Comparison of ENCODE assay signal across 14 cellular contexts in the genomic region with DNA sequence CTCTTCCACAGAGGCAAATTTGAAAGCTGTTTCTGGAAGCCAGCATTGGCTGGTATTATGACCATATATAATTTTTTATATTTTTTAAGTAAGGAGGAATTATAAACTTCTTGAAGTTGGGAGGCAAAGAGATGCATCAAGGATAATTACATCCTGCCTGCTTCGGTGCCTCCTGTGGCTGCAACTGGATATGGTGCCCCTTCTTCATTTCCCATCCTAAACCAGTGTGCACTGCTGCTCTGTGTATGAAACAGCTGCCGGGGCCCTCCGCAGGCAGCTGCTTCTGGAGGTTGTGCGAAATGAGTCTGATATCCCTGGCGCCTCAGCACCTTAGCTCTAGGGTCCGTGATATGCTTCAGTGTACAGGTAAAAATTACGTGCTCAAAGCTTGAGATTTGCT.
A peak's percentile ranks its signal among the peaks of the same experiment; 100 is the strongest.
DNase-seq lines count a peak whose midpoint lies in the region; ATAC-seq and TF ChIP-seq lines count a peak whose summit lies in the region.
"Had no signal": no experiment of that assay in that cellular context is flagged by ENCODE, and none has a peak within 500 bp of the region (broad histone marks: within the 10 kb centered on the region; RNA-seq: fewer than 3 reads in every experiment).

No MANE protein-coding gene starts in this region.

- H3K36me3 ChIP-seq in H7 (replicated peaks; ENCODE audit: control insufficient read depth, insufficient read depth, low read length) (no peaks in the 10 kb centered on the region), SJCRH30 (no peaks in the 10 kb centered on the region), hepatocyte (replicated peaks; ENCODE audit: insufficient read depth, low read depth) (no peaks in the 10 kb centered on the region), PC-3 (ENCODE audit: low read depth, low read length) (no peaks in the 10 kb centered on the region)
- H3K36me3 ChIP-seq: BLaER1 treated with 17β-estradiol and CSF1 and Interleukin-3, amounts not matched to agents 10 nM and 100 nM; upper lobe of right lung had no signal

- POLR2A ChIA-PET in PC-3 (lab: Charles Lee; ENCODE audit: unreplicated experiment): no interaction called here

- H2AFZ ChIP-seq in hepatocyte (no peak overlapping the region), PC-3 (ENCODE audit: low read length) (no peak overlapping the region)

- peak; percentile 19 for TF ChIP-seq CTCF in hepatocyte (IDR thresholded peaks at IDR 0.05; ENCODE audit: poor library complexity)
- TF ChIP-seq CTCF in PC-3 (conservative IDR thresholded peaks at IDR 0.05; ENCODE audit: low read depth, low read length): no peak; the same call in 1 of the 2 replicates

- in situ Hi-C loops in ACHN (cut with HindIII; ENCODE audit: low pct_ligation_motif_present, low pct_unique_long_range_greater_than_20kb, low sequenced_read_pairs): no loop called here

- no peak overlapping the region for H3K4me2 ChIP-seq in hepatocyte
- H3K4me2 ChIP-seq in PC-3 (ENCODE audit: low read length): no peak overlapping the region
- H3K4me2 ChIP-seq: BLaER1 treated with 17β-estradiol and CSF1 and Interleukin-3, amounts not matched to agents 10 nM and 100 nM had no signal

- H3K4me3 ChIP-seq in H7 (ENCODE audit: insufficient read depth, low read depth, low read length) (no peak overlapping the region), SJCRH30 (no peak overlapping the region), hepatocyte (no peak overlapping the region), PC-3 (ENCODE audit: low read length) (no peak overlapping the region)
- H3K4me3 ChIP-seq: BLaER1 treated with 17β-estradiol and CSF1 and Interleukin-3, amounts not matched to agents 10 nM and 100 nM; upper lobe of right lung had no signal

- H3K9ac ChIP-seq in PC-3 (ENCODE audit: low read length): no peak overlapping the region
- H3K9ac ChIP-seq: BLaER1 treated with 17β-estradiol and CSF1 and Interleukin-3, amounts not matched to agents 10 nM and 100 nM had no signal

- H3K27ac ChIP-seq in SJCRH30 (peak overlapping the region; percentile 60), hepatocyte (no peak overlapping the region), PC-3 (ENCODE audit: low read length) (no peak overlapping the region)
- H3K27ac ChIP-seq: BLaER1 treated with 17β-estradiol and CSF1 and Interleukin-3, amounts not matched to agents 10 nM and 100 nM; upper lobe of right lung had no signal

- H4K20me1 ChIP-seq in hepatocyte (ENCODE audit: insufficient read depth, poor library complexity, severe bottlenecking) (no peaks in the 10 kb centered on the region), PC-3 (ENCODE audit: low read length) (no peaks in the 10 kb centered on the region)
- H4K20me1 ChIP-seq: BLaER1 treated with 17β-estradiol and CSF1 and Interleukin-3, amounts not matched to agents 10 nM and 100 nM had no signal

- H3K9me3 ChIP-seq in SJCRH30 (replicated peaks) (no peaks in the 10 kb centered on the region), hepatocyte (ENCODE audit: low read depth) (no peaks in the 10 kb centered on the region), PC-3 (ENCODE audit: low read length) (no peaks in the 10 kb centered on the region)
- H3K9me3 ChIP-seq: upper lobe of right lung had no signal

- no TSS peak for BruUV-seq in PC-3 (replicated peaks; lab: Mats Ljungman, UMichigan)

- H3K9me2 ChIP-seq in hepatocyte (replicated peaks; ENCODE audit: insufficient read depth) (no peaks in the 10 kb centered on the region), PC-3 (replicated peaks; ENCODE audit: low read length) (no peaks in the 10 kb centered on the region)

- intact Hi-C loops in PC-3 (cut with micrococcal nuclease): no loop called here

- H3K4me1 ChIP-seq in SJCRH30 (peaks cover 22% of the 10 kb centered on the region), hepatocyte (ENCODE audit: insufficient read depth) (peaks cover 4% of the 10 kb centered on the region), PC-3 (ENCODE audit: insufficient read depth, low read length) (no peaks in the 10 kb centered on the region)
- H3K4me1 ChIP-seq: upper lobe of right lung had no signal

- DNase-seq in ACHN (peak; percentile 33), H7 (peak; percentile 28), SJCRH30 (peak; percentile 79 to 89), hepatocyte (ENCODE audit: low spot score) (no peak), PC-3 (no peak), NCI-H2107 treated with DMSO at 0.1 percent for 48 hours (lab: John Stamatoyannopoulos, UW; ENCODE audit: unreplicated experiment) (no peak)
- DNase-seq: activated CD4-positive, CD25-positive, alpha-beta regulatory T cell; activated T-cell treated with anti-CD3 and anti-CD28 coated beads, Interleukin-2, amount 50 U/mL, for 72 hours; aorta; SIG-M5; upper lobe of right lung had no signal

- ATAC-seq in PC-3 (no peak), HG03097 (IDR thresholded peaks at IDR 0.05; ENCODE audit: low FRiP score, unreplicated experiment) (no peak), GM18867 (IDR thresholded peaks at IDR 0.05; ENCODE audit: unreplicated experiment) (no peak)
- ATAC-seq: activated T-cell treated with anti-CD3 and anti-CD28 coated beads, Interleukin-2, amount 50 U/mL, for 72 hours; upper lobe of right lung had no signal

- CTCF ChIA-PET in PC-3 (lab: Charles Lee): no interaction called here

- 54% methylated on average over 7 of the region's 7 CpGs for WGBS in hepatocyte (ENCODE audit: low lambda C conversion rate, missing lambda C conversion rate)

- H3K27me3 ChIP-seq in H7 (ENCODE audit: control insufficient read depth, insufficient read depth, low read length) (no peaks in the 10 kb centered on the region), SJCRH30 (no peaks in the 10 kb centered on the region), hepatocyte (no peaks in the 10 kb centered on the region), PC-3 (ENCODE audit: low read length) (no peaks in the 10 kb centered on the region)
- H3K27me3 ChIP-seq: upper lobe of right lung had no signal

- no peaks in the 10 kb centered on the region for H3F3A ChIP-seq in PC-3 (ENCODE audit: low read length, unreplicated experiment)

- H3K79me2 ChIP-seq in hepatocyte (no peaks in the 10 kb centered on the region), PC-3 (ENCODE audit: low read length) (no peaks in the 10 kb centered on the region)

Comparison
In these comparisons a context has a peak if more than half of its experiments do, and no peak if none do; other contexts are left out.
1. DNase-seq: peak in ACHN (single experiment), H7 (single experiment) and SJCRH30 (2 of 2); none in hepatocyte (single experiment), PC-3 (single experiment) and NCI-H2107 treated with DMSO at 0.1 percent for 48 hours (single experiment).